In the genomic region with DNA sequence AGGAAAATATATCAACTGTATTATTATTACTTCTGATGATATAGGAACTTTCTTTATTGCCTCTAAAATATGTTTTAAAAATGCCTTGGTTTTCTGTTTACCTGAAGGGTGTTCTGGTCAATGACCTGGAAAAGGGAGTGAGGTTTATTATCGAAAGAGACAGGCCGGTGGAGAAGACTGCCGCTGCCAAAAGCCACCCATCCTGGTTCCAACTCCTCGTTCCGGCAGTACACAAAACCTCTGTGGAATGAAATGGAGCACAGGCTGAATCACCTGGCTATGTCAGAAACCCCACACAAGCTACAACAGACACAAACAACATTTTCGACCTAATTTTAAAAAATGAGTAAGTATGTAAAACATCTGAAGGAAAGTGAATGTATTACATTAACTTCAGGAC, we compare ENCODE assay signal across 1 cellular context.
TF ChIP-seq lines count a peak whose summit lies in the region.

No MANE protein-coding gene starts in this region.

TF ChIP-seq in HepG2, 621 proteins besides CTCF, POLR2A, EP300 and RAD21 (continued from another document):
- no peak for TF ChIP-seq ZBTB1 (CRISPR knock-in tag; IDR thresholded peaks at IDR 0.05; ENCODE audit: borderline replicate concordance)
- TF ChIP-seq RORA (CRISPR knock-in tag; IDR thresholded peaks at IDR 0.05) = no peak
- TF ChIP-seq, protein P1, sequence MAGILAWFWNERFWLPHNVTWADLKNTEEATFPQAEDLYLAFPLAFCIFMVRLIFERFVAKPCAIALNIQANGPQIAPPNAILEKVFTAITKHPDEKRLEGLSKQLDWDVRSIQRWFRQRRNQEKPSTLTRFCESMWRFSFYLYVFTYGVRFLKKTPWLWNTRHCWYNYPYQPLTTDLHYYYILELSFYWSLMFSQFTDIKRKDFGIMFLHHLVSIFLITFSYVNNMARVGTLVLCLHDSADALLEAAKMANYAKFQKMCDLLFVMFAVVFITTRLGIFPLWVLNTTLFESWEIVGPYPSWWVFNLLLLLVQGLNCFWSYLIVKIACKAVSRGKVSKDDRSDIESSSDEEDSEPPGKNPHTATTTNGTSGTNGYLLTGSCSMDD (CRISPR knock-in tag; IDR thresholded peaks at IDR 0.05) = no peak
- no peak for TF ChIP-seq FOXP1 (IDR thresholded peaks at IDR 0.05)
- no peak for TF ChIP-seq FOXP1 (CRISPR knock-in tag; IDR thresholded peaks at IDR 0.05)
- TF ChIP-seq, protein P2, sequence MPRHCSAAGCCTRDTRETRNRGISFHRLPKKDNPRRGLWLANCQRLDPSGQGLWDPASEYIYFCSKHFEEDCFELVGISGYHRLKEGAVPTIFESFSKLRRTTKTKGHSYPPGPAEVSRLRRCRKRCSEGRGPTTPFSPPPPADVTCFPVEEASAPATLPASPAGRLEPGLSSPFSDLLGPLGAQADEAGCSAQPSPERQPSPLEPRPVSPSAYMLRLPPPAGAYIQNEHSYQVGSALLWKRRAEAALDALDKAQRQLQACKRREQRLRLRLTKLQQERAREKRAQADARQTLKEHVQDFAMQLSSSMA (CRISPR knock-in tag; IDR thresholded peaks at IDR 0.05) = no peak
- TF ChIP-seq ZFP82 (CRISPR knock-in tag; IDR thresholded peaks at IDR 0.05; ENCODE audit: borderline replicate concordance) = no peak
- TF ChIP-seq ZNF883 (CRISPR knock-in tag; IDR thresholded peaks at IDR 0.05; ENCODE audit: not compliant biosample characterization) = no peak
- TF ChIP-seq ZNF589 (CRISPR knock-in tag; conservative IDR thresholded peaks at IDR 0.05) = no peak
- TF ChIP-seq ZNF552 (CRISPR knock-in tag; IDR thresholded peaks at IDR 0.05; ENCODE audit: borderline replicate concordance) = no peak
- no peak for TF ChIP-seq MEIS1 (CRISPR knock-in tag; IDR thresholded peaks at IDR 0.05; ENCODE audit: borderline replicate concordance)
- no peak for TF ChIP-seq IKZF4 (CRISPR knock-in tag; IDR thresholded peaks at IDR 0.05; ENCODE audit: borderline replicate concordance, low read depth, not compliant biosample characterization)
- TF ChIP-seq ZNF501 (CRISPR knock-in tag; IDR thresholded peaks at IDR 0.05) = no peak
- TF ChIP-seq SALL1 (CRISPR knock-in tag; IDR thresholded peaks at IDR 0.05) = no peak
- TF ChIP-seq KDM2A (CRISPR knock-in tag; IDR thresholded peaks at IDR 0.05; ENCODE audit: borderline replicate concordance, low read depth) = no peak
- TF ChIP-seq, protein P3, sequence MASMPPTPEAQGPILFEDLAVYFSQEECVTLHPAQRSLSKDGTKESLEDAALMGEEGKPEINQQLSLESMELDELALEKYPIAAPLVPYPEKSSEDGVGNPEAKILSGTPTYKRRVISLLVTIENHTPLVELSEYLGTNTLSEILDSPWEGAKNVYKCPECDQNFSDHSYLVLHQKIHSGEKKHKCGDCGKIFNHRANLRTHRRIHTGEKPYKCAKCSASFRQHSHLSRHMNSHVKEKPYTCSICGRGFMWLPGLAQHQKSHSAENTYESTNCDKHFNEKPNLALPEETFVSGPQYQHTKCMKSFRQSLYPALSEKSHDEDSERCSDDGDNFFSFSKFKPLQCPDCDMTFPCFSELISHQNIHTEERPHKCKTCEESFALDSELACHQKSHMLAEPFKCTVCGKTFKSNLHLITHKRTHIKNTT (CRISPR knock-in tag; IDR thresholded peaks at IDR 0.05) = no peak
- TF ChIP-seq, protein P4, sequence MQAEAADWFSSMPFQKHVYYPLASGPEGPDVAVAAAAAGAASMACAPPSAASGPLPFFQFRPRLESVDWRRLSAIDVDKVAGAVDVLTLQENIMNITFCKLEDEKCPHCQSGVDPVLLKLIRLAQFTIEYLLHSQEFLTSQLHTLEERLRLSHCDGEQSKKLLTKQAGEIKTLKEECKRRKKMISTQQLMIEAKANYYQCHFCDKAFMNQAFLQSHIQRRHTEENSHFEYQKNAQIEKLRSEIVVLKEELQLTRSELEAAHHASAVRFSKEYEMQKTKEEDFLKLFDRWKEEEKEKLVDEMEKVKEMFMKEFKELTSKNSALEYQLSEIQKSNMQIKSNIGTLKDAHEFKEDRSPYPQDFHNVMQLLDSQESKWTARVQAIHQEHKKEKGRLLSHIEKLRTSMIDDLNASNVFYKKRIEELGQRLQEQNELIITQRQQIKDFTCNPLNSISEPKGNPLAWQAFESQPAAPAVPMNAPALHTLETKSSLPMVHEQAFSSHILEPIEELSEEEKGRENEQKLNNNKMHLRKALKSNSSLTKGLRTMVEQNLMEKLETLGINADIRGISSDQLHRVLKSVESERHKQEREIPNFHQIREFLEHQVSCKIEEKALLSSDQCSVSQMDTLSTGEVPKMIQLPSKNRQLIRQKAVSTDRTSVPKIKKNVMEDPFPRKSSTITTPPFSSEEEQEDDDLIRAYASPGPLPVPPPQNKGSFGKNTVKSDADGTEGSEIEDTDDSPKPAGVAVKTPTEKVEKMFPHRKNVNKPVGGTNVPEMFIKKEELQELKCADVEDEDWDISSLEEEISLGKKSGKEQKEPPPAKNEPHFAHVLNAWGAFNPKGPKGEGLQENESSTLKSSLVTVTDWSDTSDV (CRISPR knock-in tag; IDR thresholded peaks at IDR 0.05) = no peak
